Comparison of ENCODE assay signal across 1 cellular context in genomic region chr17:43402567-43402966, GRCh38.
TF ChIP-seq lines count a peak whose summit lies in the region.

No MANE protein-coding gene starts in this region.

TF ChIP-seq in HepG2, 621 proteins besides CTCF, POLR2A, EP300 and RAD21 (continued from another document and continues in another):
- no peak for TF ChIP-seq ATRX (CRISPR knock-in tag; IDR thresholded peaks at IDR 0.05; ENCODE audit: borderline replicate concordance)
- TF ChIP-seq NFE2 (CRISPR knock-in tag; IDR thresholded peaks at IDR 0.05), result no peak
- TF ChIP-seq ZSCAN30 (CRISPR knock-in tag; IDR thresholded peaks at IDR 0.05), result no peak
- TF ChIP-seq MEIS2 (CRISPR knock-in tag; IDR thresholded peaks at IDR 0.05), result no peak
- TF ChIP-seq MIER2 (CRISPR knock-in tag; IDR thresholded peaks at IDR 0.05), result 0 out of 2 replicates have a peak, but pooled peaks have one; percentile 22
- no peak for TF ChIP-seq RARA (CRISPR knock-in tag; IDR thresholded peaks at IDR 0.05)
- TF ChIP-seq HNRNPUL1 (IDR thresholded peaks at IDR 0.05; ENCODE audit: low read depth, low read length), result no peak
- TF ChIP-seq ETV5 (CRISPR knock-in tag; IDR thresholded peaks at IDR 0.05; ENCODE audit: borderline replicate concordance), result peak; percentile 34; the same call in 1 of the 2 replicates
- no peak for TF ChIP-seq ZSCAN25 (CRISPR knock-in tag; IDR thresholded peaks at IDR 0.05)
- TF ChIP-seq ZFYVE20 (CRISPR knock-in tag; IDR thresholded peaks at IDR 0.05; ENCODE audit: borderline replicate concordance, low read depth), result no peak
- TF ChIP-seq, protein P1, sequence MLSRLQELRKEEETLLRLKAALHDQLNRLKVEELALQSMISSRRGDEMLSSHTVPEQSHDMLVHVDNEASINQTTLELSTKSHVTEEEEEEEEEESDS (CRISPR knock-in tag; IDR thresholded peaks at IDR 0.05; ENCODE audit: borderline replicate concordance), result no peak
- no peak for TF ChIP-seq ZNF550 (CRISPR knock-in tag; IDR thresholded peaks at IDR 0.05; ENCODE audit: borderline replicate concordance)
- TF ChIP-seq, protein P2, sequence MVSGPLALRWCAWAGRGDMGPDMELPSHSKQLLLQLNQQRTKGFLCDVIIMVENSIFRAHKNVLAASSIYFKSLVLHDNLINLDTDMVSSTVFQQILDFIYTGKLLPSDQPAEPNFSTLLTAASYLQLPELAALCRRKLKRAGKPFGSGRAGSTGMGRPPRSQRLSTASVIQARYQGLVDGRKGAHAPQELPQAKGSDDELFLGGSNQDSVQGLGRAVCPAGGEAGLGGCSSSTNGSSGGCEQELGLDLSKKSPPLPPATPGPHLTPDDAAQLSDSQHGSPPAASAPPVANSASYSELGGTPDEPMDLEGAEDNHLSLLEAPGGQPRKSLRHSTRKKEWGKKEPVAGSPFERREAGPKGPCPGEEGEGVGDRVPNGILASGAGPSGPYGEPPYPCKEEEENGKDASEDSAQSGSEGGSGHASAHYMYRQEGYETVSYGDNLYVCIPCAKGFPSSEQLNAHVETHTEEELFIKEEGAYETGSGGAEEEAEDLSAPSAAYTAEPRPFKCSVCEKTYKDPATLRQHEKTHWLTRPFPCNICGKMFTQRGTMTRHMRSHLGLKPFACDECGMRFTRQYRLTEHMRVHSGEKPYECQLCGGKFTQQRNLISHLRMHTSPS (CRISPR knock-in tag; IDR thresholded peaks at IDR 0.05; ENCODE audit: low read depth), result no peak
- TF ChIP-seq, protein P3, sequence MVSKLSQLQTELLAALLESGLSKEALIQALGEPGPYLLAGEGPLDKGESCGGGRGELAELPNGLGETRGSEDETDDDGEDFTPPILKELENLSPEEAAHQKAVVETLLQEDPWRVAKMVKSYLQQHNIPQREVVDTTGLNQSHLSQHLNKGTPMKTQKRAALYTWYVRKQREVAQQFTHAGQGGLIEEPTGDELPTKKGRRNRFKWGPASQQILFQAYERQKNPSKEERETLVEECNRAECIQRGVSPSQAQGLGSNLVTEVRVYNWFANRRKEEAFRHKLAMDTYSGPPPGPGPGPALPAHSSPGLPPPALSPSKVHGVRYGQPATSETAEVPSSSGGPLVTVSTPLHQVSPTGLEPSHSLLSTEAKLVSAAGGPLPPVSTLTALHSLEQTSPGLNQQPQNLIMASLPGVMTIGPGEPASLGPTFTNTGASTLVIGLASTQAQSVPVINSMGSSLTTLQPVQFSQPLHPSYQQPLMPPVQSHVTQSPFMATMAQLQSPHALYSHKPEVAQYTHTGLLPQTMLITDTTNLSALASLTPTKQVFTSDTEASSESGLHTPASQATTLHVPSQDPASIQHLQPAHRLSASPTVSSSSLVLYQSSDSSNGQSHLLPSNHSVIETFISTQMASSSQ (IDR thresholded peaks at IDR 0.05; ENCODE audit: low read depth), result no peak
- TF ChIP-seq, protein P3 (CRISPR knock-in tag; IDR thresholded peaks at IDR 0.05; ENCODE audit: borderline replicate concordance), result no peak
- TF ChIP-seq FIP1L1 (IDR thresholded peaks at IDR 0.05; ENCODE audit: borderline replicate concordance, insufficient read depth, low read depth, low read length), result no peak
- no peak for TF ChIP-seq GATA4 (IDR thresholded peaks at IDR 0.05; ENCODE audit: borderline replicate concordance, low read depth)
- TF ChIP-seq SRY (CRISPR knock-in tag; IDR thresholded peaks at IDR 0.05), result no peak
- no peak; the same call in 1 of the 2 replicates for TF ChIP-seq IRF2 (CRISPR knock-in tag; IDR thresholded peaks at IDR 0.05)
- TF ChIP-seq PRDM4 (CRISPR knock-in tag; IDR thresholded peaks at IDR 0.05; ENCODE audit: borderline replicate concordance), result no peak
- no peak for TF ChIP-seq ZFP41 (CRISPR knock-in tag; IDR thresholded peaks at IDR 0.05; ENCODE audit: borderline replicate concordance)
- TF ChIP-seq, protein P4, sequence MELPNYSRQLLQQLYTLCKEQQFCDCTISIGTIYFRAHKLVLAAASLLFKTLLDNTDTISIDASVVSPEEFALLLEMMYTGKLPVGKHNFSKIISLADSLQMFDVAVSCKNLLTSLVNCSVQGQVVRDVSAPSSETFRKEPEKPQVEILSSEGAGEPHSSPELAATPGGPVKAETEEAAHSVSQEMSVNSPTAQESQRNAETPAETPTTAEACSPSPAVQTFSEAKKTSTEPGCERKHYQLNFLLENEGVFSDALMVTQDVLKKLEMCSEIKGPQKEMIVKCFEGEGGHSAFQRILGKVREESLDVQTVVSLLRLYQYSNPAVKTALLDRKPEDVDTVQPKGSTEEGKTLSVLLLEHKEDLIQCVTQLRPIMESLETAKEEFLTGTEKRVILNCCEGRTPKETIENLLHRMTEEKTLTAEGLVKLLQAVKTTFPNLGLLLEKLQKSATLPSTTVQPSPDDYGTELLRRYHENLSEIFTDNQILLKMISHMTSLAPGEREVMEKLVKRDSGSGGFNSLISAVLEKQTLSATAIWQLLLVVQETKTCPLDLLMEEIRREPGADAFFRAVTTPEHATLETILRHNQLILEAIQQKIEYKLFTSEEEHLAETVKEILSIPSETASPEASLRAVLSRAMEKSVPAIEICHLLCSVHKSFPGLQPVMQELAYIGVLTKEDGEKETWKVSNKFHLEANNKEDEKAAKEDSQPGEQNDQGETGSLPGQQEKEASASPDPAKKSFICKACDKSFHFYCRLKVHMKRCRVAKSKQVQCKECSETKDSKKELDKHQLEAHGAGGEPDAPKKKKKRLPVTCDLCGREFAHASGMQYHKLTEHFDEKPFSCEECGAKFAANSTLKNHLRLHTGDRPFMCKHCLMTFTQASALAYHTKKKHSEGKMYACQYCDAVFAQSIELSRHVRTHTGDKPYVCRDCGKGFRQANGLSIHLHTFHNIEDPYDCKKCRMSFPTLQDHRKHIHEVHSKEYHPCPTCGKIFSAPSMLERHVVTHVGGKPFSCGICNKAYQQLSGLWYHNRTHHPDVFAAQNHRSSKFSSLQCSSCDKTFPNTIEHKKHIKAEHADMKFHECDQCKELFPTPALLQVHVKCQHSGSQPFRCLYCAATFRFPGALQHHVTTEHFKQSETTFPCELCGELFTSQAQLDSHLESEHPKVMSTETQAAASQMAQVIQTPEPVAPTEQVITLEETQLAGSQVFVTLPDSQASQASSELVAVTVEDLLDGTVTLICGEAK (IDR thresholded peaks at IDR 0.05), result no peak
- TF ChIP-seq, protein P4 (CRISPR knock-in tag; IDR thresholded peaks at IDR 0.05), result no peak
- TF ChIP-seq ZNF34 (CRISPR knock-in tag; IDR thresholded peaks at IDR 0.05; ENCODE audit: borderline replicate concordance), result no peak
- TF ChIP-seq, protein P5, sequence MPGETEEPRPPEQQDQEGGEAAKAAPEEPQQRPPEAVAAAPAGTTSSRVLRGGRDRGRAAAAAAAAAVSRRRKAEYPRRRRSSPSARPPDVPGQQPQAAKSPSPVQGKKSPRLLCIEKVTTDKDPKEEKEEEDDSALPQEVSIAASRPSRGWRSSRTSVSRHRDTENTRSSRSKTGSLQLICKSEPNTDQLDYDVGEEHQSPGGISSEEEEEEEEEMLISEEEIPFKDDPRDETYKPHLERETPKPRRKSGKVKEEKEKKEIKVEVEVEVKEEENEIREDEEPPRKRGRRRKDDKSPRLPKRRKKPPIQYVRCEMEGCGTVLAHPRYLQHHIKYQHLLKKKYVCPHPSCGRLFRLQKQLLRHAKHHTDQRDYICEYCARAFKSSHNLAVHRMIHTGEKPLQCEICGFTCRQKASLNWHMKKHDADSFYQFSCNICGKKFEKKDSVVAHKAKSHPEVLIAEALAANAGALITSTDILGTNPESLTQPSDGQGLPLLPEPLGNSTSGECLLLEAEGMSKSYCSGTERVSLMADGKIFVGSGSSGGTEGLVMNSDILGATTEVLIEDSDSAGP (CRISPR knock-in tag; IDR thresholded peaks at IDR 0.05; ENCODE audit: borderline replicate concordance), result peak; percentile 30; the same call in 1 of the 2 replicates
- TF ChIP-seq SRF (IDR thresholded peaks at IDR 0.05; ENCODE audit: low read depth, low read length), result 0 out of 2 replicates have a peak, but pooled peaks have one; percentile 3
- no peak for TF ChIP-seq GZF1 (CRISPR knock-in tag; IDR thresholded peaks at IDR 0.05)
- TF ChIP-seq, protein P6, sequence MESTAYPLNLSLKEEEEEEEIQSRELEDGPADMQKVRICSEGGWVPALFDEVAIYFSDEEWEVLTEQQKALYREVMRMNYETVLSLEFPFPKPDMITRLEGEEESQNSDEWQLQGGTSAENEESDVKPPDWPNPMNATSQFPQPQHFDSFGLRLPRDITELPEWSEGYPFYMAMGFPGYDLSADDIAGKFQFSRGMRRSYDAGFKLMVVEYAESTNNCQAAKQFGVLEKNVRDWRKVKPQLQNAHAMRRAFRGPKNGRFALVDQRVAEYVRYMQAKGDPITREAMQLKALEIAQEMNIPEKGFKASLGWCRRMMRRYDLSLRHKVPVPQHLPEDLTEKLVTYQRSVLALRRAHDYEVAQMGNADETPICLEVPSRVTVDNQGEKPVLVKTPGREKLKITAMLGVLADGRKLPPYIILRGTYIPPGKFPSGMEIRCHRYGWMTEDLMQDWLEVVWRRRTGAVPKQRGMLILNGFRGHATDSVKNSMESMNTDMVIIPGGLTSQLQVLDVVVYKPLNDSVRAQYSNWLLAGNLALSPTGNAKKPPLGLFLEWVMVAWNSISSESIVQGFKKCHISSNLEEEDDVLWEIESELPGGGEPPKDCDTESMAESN (CRISPR knock-in tag; conservative IDR thresholded peaks at IDR 0.05), result peak; percentile 23; the same call in 1 of the 2 replicates
- no peak for TF ChIP-seq PRPF4 (IDR thresholded peaks at IDR 0.05; ENCODE audit: low read depth, low read length, poor library complexity, severe bottlenecking)
- no peak for TF ChIP-seq BRD4 (CRISPR knock-in tag; IDR thresholded peaks at IDR 0.05)
- TF ChIP-seq ZKSCAN8 (CRISPR knock-in tag; IDR thresholded peaks at IDR 0.05; ENCODE audit: borderline replicate concordance), result no peak
- TF ChIP-seq ZNF33B (CRISPR knock-in tag; IDR thresholded peaks at IDR 0.05), result no peak
- TF ChIP-seq ZNF496 (CRISPR knock-in tag; IDR thresholded peaks at IDR 0.05; ENCODE audit: insufficient replicate concordance), result no peak
- no peak for TF ChIP-seq WIZ (CRISPR knock-in tag; IDR thresholded peaks at IDR 0.05)
- TF ChIP-seq, protein P7, sequence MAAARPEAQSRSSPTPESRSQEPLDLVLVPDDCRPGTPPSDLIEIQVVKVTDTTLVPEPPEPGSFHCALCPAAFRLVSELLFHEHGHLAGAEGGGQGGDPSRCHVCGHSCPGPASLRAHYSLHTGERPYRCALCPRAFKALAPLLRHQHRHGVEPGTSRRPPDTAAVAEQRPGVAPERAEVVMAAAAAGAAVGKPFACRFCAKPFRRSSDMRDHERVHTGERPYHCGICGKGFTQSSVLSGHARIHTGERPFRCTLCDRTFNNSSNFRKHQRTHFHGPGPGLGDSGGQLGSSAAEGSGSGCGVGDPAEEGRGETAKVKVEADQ (CRISPR knock-in tag; IDR thresholded peaks at IDR 0.05; ENCODE audit: borderline replicate concordance), result no peak
- TF ChIP-seq SMAD1 (CRISPR knock-in tag; IDR thresholded peaks at IDR 0.05; ENCODE audit: borderline replicate concordance, low read depth), result no peak
- no peak for TF ChIP-seq ZNF615 (CRISPR knock-in tag; IDR thresholded peaks at IDR 0.05; ENCODE audit: borderline replicate concordance)
- 0 out of 2 replicates have a peak, but pooled peaks have one; percentile 44 for TF ChIP-seq ZBTB38 (CRISPR knock-in tag; IDR thresholded peaks at IDR 0.05)
- TF ChIP-seq ZMAT3 (CRISPR knock-in tag; conservative IDR thresholded peaks at IDR 0.05), result 0 out of 2 replicates have a peak, but pooled peaks have one; percentile 47
